8 cellular contexts compared by ENCODE assay signal in the genomic region with DNA sequence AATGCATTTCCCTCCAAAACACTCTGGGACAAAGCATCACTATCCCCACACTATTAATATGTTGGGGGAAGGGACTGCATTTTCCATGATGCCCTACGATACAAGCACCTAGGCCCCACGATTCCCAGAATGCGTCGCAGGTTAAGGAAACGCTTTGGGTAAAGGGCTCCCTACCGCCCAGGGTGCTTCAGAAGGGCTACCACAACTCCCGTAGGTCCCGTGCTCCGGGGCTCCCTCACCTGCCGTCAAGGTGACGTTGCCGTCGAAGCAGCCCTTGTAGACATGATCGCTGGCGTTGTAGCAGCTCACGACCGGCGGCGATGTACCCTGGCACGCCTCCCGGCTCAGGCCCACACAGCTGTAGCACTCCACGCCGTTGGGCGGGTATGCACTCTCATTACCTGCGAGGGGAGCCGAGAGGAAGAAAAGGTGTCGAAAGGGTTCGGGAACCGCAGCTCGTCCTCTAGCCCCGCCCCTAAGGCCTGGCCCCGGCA. TPM values are rescaled to one million over a fixed set of nuclear protein-coding genes. Genes with fewer than 3 reads are reported as not detected.
DNase-seq lines count a peak whose midpoint lies in the region; ATAC-seq and TF ChIP-seq lines count a peak whose summit lies in the region.

No MANE protein-coding gene starts in this region.

- no peak for ATAC-seq in activated CD8-positive, alpha-beta T cell treated with anti-CD3 and anti-CD28 coated beads for 36 hours
- ATAC-seq in stimulated activated memory B cell treated with anti-CD40 and anti-IgM and Interleukin-4, amounts not matched to agents 10 μg/mL and 1 μg/mL and 100 μg/mL, for 72 hours = no peak

- intact Hi-C loops in activated CD8-positive, alpha-beta T cell treated with anti-CD3 and anti-CD28 coated beads for 36 hours (cut with micrococcal nuclease) = loop anchor here (5.0 kb wide), 1 partner anchor 39 kb away; a partner anchor contains a TSS

- peak; percentile 49 for DNase-seq in NCI-H82 (lab: John Stamatoyannopoulos, UW)
- no peak for DNase-seq in NCI-H82 treated with DMSO at 0.1 percent for 48 hours (lab: John Stamatoyannopoulos, UW; ENCODE audit: unreplicated experiment)
- no peak for DNase-seq in activated CD8-positive, alpha-beta T cell treated with anti-CD3 and anti-CD28 coated beads for 36 hours
- DNase-seq in C1 segment of cervical spinal cord (lab: John Stamatoyannopoulos, UW) = no peak
- no peak for DNase-seq in GF-D8 (lab: John Stamatoyannopoulos, UW)
- no peak for DNase-seq in DMS53 treated with DMSO at 0.1 percent for 48 hours (lab: John Stamatoyannopoulos, UW; ENCODE audit: unreplicated experiment)

- peak overlapping the region; percentile 94 for H3K27ac Mint-ChIP-seq in activated CD8-positive, alpha-beta T cell treated with anti-CD3 and anti-CD28 coated beads for 36 hours
- peak overlapping the region; percentile 70 for H3K27ac Mint-ChIP-seq in stimulated activated memory B cell treated with anti-CD40 and anti-IgM and Interleukin-4, amounts not matched to agents 10 μg/mL and 1 μg/mL and 100 μg/mL, for 72 hours

- peaks cover 35% of the 10 kb centered on the region for H3K4me1 Mint-ChIP-seq in activated CD8-positive, alpha-beta T cell treated with anti-CD3 and anti-CD28 coated beads for 36 hours (ENCODE audit: low read depth)
- peaks cover 31% of the 10 kb centered on the region for H3K4me1 Mint-ChIP-seq in stimulated activated memory B cell treated with anti-CD40 and anti-IgM and Interleukin-4, amounts not matched to agents 10 μg/mL and 1 μg/mL and 100 μg/mL, for 72 hours

- peaks cover 5% of the 10 kb centered on the region for H3K36me3 Mint-ChIP-seq in activated CD8-positive, alpha-beta T cell treated with anti-CD3 and anti-CD28 coated beads for 36 hours (ENCODE audit: low read depth)
- no peaks in the 10 kb centered on the region for H3K36me3 Mint-ChIP-seq in stimulated activated memory B cell treated with anti-CD40 and anti-IgM and Interleukin-4, amounts not matched to agents 10 μg/mL and 1 μg/mL and 100 μg/mL, for 72 hours

- H3K27me3 Mint-ChIP-seq in activated CD8-positive, alpha-beta T cell treated with anti-CD3 and anti-CD28 coated beads for 36 hours = no peaks in the 10 kb centered on the region
- peaks cover 13% of the 10 kb centered on the region for H3K27me3 Mint-ChIP-seq in stimulated activated memory B cell treated with anti-CD40 and anti-IgM and Interleukin-4, amounts not matched to agents 10 μg/mL and 1 μg/mL and 100 μg/mL, for 72 hours

- POLR2A ChIA-PET in activated CD8-positive, alpha-beta T cell treated with anti-CD3 and anti-CD28 coated beads for 36 hours (lab: Charles Lee) = interaction anchor here (0.8 to 4.5 kb wide), 8 partner anchors 11 to 133 kb away, joined by 3 to 23 read pairs (median 4); a partner anchor contains a TSS

- CTCF ChIA-PET in activated CD8-positive, alpha-beta T cell treated with anti-CD3 and anti-CD28 coated beads for 36 hours (lab: Charles Lee) = interaction anchor here (1.0 to 5.0 kb wide), 10 partner anchors 9 to 93 kb away, joined by 3 to 31 read pairs (median 6); a partner anchor contains a TSS

- no peak for TF ChIP-seq CTCF in activated CD8-positive, alpha-beta T cell treated with anti-CD3 and anti-CD28 coated beads for 36 hours (IDR thresholded peaks at IDR 0.05)

- H3K4me3 ChIP-seq in iPS-11a (ENCODE audit: low read depth, low read length) = peak overlapping the region; percentile 65

- no peaks in the 10 kb centered on the region for H3K9me3 Mint-ChIP-seq in activated CD8-positive, alpha-beta T cell treated with anti-CD3 and anti-CD28 coated beads for 36 hours
- H3K9me3 Mint-ChIP-seq in stimulated activated memory B cell treated with anti-CD40 and anti-IgM and Interleukin-4, amounts not matched to agents 10 μg/mL and 1 μg/mL and 100 μg/mL, for 72 hours = no peaks in the 10 kb centered on the region

- H3K4me3 Mint-ChIP-seq in activated CD8-positive, alpha-beta T cell treated with anti-CD3 and anti-CD28 coated beads for 36 hours = peak overlapping the region; percentile 84
- H3K4me3 Mint-ChIP-seq in stimulated activated memory B cell treated with anti-CD40 and anti-IgM and Interleukin-4, amounts not matched to agents 10 μg/mL and 1 μg/mL and 100 μg/mL, for 72 hours = peak overlapping the region; percentile 93

RNA-seq across cellular contexts. Expression of a gene that starts 2.5 kb away (rescaled TPM):
- 1 to 10 TPM; 4.4 to 4.9 TPM for total RNA-seq in activated CD8-positive, alpha-beta T cell treated with anti-CD3 and anti-CD28 coated beads for 36 hours

RNA-seq across cellular contexts. Expression of a gene that starts 41.6 kb away (rescaled TPM):
- total RNA-seq in activated CD8-positive, alpha-beta T cell treated with anti-CD3 and anti-CD28 coated beads for 36 hours = 10 to 100 TPM; 14.7 to 17.5 TPM

RNA-seq across cellular contexts. Expression of a gene that starts 48.2 kb away (rescaled TPM):
- total RNA-seq in activated CD8-positive, alpha-beta T cell treated with anti-CD3 and anti-CD28 coated beads for 36 hours = not detected
